Comparison of ENCODE assay signal across 8 cellular contexts in the genomic region with DNA sequence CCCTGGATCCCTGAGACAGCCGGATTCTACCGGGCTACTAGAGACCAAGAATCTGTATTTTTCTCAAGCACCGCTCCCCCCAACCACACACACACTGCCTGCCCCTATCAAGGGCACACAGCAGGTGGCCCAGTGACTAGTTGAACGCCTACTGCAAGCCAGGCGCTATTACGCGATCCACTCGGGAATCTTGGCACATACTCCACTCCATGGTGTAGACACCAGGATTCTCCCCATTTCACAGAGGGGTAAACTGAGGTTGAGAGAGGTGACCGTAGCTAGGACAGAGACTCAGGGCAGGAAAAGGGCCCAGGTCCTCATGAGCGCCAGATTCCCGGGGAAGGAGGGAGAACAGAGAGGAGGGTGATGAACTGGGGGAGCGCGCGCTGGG. TPM values are rescaled to one million over a fixed set of nuclear protein-coding genes. Genes with fewer than 3 reads are reported as not detected.
DNase-seq lines count a peak whose midpoint lies in the region; FAIRE-seq and TF ChIP-seq lines count a peak whose summit lies in the region.

No MANE protein-coding gene starts in this region.

- TF ChIP-seq CTCF in Caco-2 (IDR thresholded peaks at IDR 0.05; ENCODE audit: insufficient read depth in 1 of 2, low read depth in 1 of 2, low read length in 1 of 2, severe bottlenecking in 1 of 2, unreplicated experiment in 1 of 2) (no peak), endothelial cell (IDR thresholded peaks at IDR 0.05; ENCODE audit: unreplicated experiment) (no peak)

- POLR2A ChIA-PET in Caco-2 (lab: Charles Lee) = no interaction called here

- CTCF ChIA-PET in Caco-2 (lab: Charles Lee) = no interaction called here

- H3K4me1 ChIP-seq in Caco-2 = no peaks in the 10 kb centered on the region
- H3K4me1 ChIP-seq in NT2/D1 (ENCODE audit: insufficient read depth, insufficient read length) = peaks cover 2% of the 10 kb centered on the region
- H3K4me1 ChIP-seq in neuron (ENCODE audit: insufficient read depth, low read length) = no peaks in the 10 kb centered on the region

- H3K4me3 ChIP-seq in Caco-2 (ENCODE audit: low read depth, low read length) (peak overlapping the region; percentile 72), NT2/D1 (ENCODE audit: insufficient read length, low read depth) (peak overlapping the region; percentile 83), neuron (ENCODE audit: low read length) (peak overlapping the region; percentile 52)

- H3K9me3 ChIP-seq in Caco-2 (no peaks in the 10 kb centered on the region), NT2/D1 (ENCODE audit: insufficient read depth, low read length) (no peaks in the 10 kb centered on the region), neuron (ENCODE audit: low read length) (peaks cover 5% of the 10 kb centered on the region)

- intact Hi-C loops in Caco-2 (cut with micrococcal nuclease; ENCODE audit: unreplicated experiment) = no loop called here

- no peak for FAIRE-seq in H54 (lab: Jason Lieb, UNC)

- peak overlapping the region; percentile 81 for H3K9ac ChIP-seq in NT2/D1 (ENCODE audit: insufficient read length, low read depth)

- DNase-seq in Caco-2 (no peak), NT2/D1 (ENCODE audit: low read depth, low spot score) (no peak), endothelial cell (ENCODE audit: low spot score) (no peak), AG20443 (ENCODE audit: low spot score) (no peak), H54 (ENCODE audit: insufficient read length, low spot score) (no peak)
- DNase-seq in effector CD8-positive, alpha-beta T cell (lab: John Stamatoyannopoulos, UW) = no peak
- no peak for DNase-seq in activated CD4-positive, CD25-positive, alpha-beta regulatory T cell (lab: John Stamatoyannopoulos, UW)

- H3K4me3 Mint-ChIP-seq in Caco-2 (ENCODE audit: unreplicated experiment) (peak overlapping the region; percentile 89), endothelial cell (ENCODE audit: unreplicated experiment) (peak overlapping the region; percentile 90)

- H3K27me3 ChIP-seq in Caco-2 (replicated peaks; ENCODE audit: control insufficient read depth, insufficient read depth, low read length) (no peaks in the 10 kb centered on the region), NT2/D1 (ENCODE audit: insufficient read depth, insufficient read length) (peaks cover 11% of the 10 kb centered on the region), neuron (ENCODE audit: insufficient read depth, low read length) (peaks cover 8% of the 10 kb centered on the region)

- H3K4me1 Mint-ChIP-seq in Caco-2 (ENCODE audit: low read depth, unreplicated experiment) = no peaks in the 10 kb centered on the region
- H3K4me1 Mint-ChIP-seq in endothelial cell (ENCODE audit: unreplicated experiment) = no peaks in the 10 kb centered on the region

- H3K27me3 Mint-ChIP-seq in Caco-2 (ENCODE audit: insufficient read depth, unreplicated experiment) = no peaks in the 10 kb centered on the region
- H3K27me3 Mint-ChIP-seq in endothelial cell (ENCODE audit: unreplicated experiment) = peaks cover 6% of the 10 kb centered on the region

- H3K36me3 ChIP-seq in Caco-2 (ENCODE audit: control insufficient read depth, insufficient read depth, low read length) (no peaks in the 10 kb centered on the region), NT2/D1 (ENCODE audit: insufficient read depth, insufficient read length, low read length) (no peaks in the 10 kb centered on the region), neuron (ENCODE audit: insufficient read depth, low read length) (no peaks in the 10 kb centered on the region)

- BruUV-seq in Caco-2 (replicated peaks; lab: Mats Ljungman, UMichigan) = no TSS peak

- no peaks in the 10 kb centered on the region for H3K36me3 Mint-ChIP-seq in Caco-2 (ENCODE audit: insufficient read depth, unreplicated experiment)
- H3K36me3 Mint-ChIP-seq in endothelial cell (ENCODE audit: low read depth, unreplicated experiment) = peaks cover 3% of the 10 kb centered on the region

- H3K9me3 Mint-ChIP-seq in Caco-2 (ENCODE audit: unreplicated experiment) (no peaks in the 10 kb centered on the region), endothelial cell (ENCODE audit: unreplicated experiment) (no peaks in the 10 kb centered on the region)

- H3K27ac Mint-ChIP-seq in Caco-2 (ENCODE audit: unreplicated experiment) (no peak overlapping the region), endothelial cell (ENCODE audit: unreplicated experiment) (peak overlapping the region; percentile 36)

- TF ChIP-seq POLR2A in H54 (IDR thresholded peaks at IDR 0.05; ENCODE audit: low read depth, low read length) = no peak

- peak overlapping the region; percentile 44 for H2AFZ ChIP-seq in neuron (ENCODE audit: low read depth, low read length)

RNA-seq across cellular contexts. Expression of a gene that starts 0.5 kb away (rescaled TPM):
- 3.6 and 6.2 TPM in 2 replicates for total RNA-seq in Caco-2 (2022)
- total RNA-seq in endothelial cell (ENCODE audit: unreplicated experiment) = 9.2 TPM

RNA-seq across cellular contexts. Expression of a gene that starts 16.8 kb away (rescaled TPM):
- 0.23 and 0.49 TPM in 2 replicates for total RNA-seq in Caco-2 (2022)
- 0.36 TPM for total RNA-seq in endothelial cell (ENCODE audit: unreplicated experiment)

RNA-seq across cellular contexts. Expression of a gene that starts 20.5 kb away (rescaled TPM):
- total RNA-seq in Caco-2 (2022) (61.0 and 62.8 TPM in 2 replicates), endothelial cell (ENCODE audit: unreplicated experiment) (39.6 TPM)

RNA-seq across cellular contexts. Expression of a gene that starts 25.9 kb away (rescaled TPM):
- total RNA-seq in Caco-2 (2022) = 18.4 and 18.6 TPM in 2 replicates
- total RNA-seq in endothelial cell (ENCODE audit: unreplicated experiment) = 16.3 TPM

RNA-seq across cellular contexts. Expression of a gene that starts 34.1 kb away (rescaled TPM):
- total RNA-seq in Caco-2 (2022) (214 and 229 TPM in 2 replicates), endothelial cell (ENCODE audit: unreplicated experiment) (286 TPM)
